1 cellular context compared by ENCODE assay signal in genomic region chr14:31476131-31476917, GRCh38.
TF ChIP-seq lines count a peak whose summit lies in the region.

No MANE protein-coding gene starts in this region.

TF ChIP-seq in HepG2, 621 proteins besides CTCF, POLR2A, EP300 and RAD21 (continued from another document and continues in another):
- TF ChIP-seq ZNF276 (CRISPR knock-in tag; IDR thresholded peaks at IDR 0.05; ENCODE audit: low read depth) (no peak), FOXA1 (IDR thresholded peaks at IDR 0.05) (0 out of 2 replicates have a peak, but pooled peaks have one; percentile 8), FOXA1 (CRISPR knock-in tag; IDR thresholded peaks at IDR 0.05) (no peak), JARID2 (CRISPR knock-in tag; IDR thresholded peaks at IDR 0.05; ENCODE audit: insufficient replicate concordance) (no peak), CCAR2 (optimal IDR thresholded peaks at IDR 0.05; ENCODE audit: low read depth, low read length) (no peak), HNF4G (IDR thresholded peaks at IDR 0.05; ENCODE audit: borderline replicate concordance, low read depth, low read length) (no peak), HNF4G (CRISPR knock-in tag; IDR thresholded peaks at IDR 0.05; ENCODE audit: borderline replicate concordance, low read depth) (no peak), ZBTB21 (CRISPR knock-in tag; IDR thresholded peaks at IDR 0.05) (no peak), RAD51 (IDR thresholded peaks at IDR 0.05; ENCODE audit: borderline replicate concordance) (peak; percentile 26; the same call in 1 of the 2 replicates), NFAT5 (CRISPR knock-in tag; IDR thresholded peaks at IDR 0.05) (no peak), NR2F1 (CRISPR knock-in tag; IDR thresholded peaks at IDR 0.05) (no peak), FOXK2 (IDR thresholded peaks at IDR 0.05) (0 out of 2 replicates have a peak, but pooled peaks have one; percentile 36), NFYC (CRISPR knock-in tag; IDR thresholded peaks at IDR 0.05) (no peak), MAZ (IDR thresholded peaks at IDR 0.05; ENCODE audit: borderline replicate concordance, low read depth, low read length) (no peak), MAZ (CRISPR knock-in tag; IDR thresholded peaks at IDR 0.05; ENCODE audit: low read depth) (no peak), ZNF776 (CRISPR knock-in tag; IDR thresholded peaks at IDR 0.05) (no peak), U2AF1 (optimal IDR thresholded peaks at IDR 0.05; ENCODE audit: low read depth, low read length) (no peak), SOX6 (IDR thresholded peaks at IDR 0.05) (0 out of 2 replicates have a peak, but pooled peaks have one; percentile 26), SOX6 (CRISPR knock-in tag; IDR thresholded peaks at IDR 0.05) (no peak), CREBL2 (CRISPR knock-in tag; IDR thresholded peaks at IDR 0.05; ENCODE audit: borderline replicate concordance) (no peak), ZNF12 (CRISPR knock-in tag; IDR thresholded peaks at IDR 0.05) (no peak), ATF6 (CRISPR knock-in tag; conservative IDR thresholded peaks at IDR 0.05) (no peak), ATF5 (CRISPR knock-in tag; IDR thresholded peaks at IDR 0.05; ENCODE audit: low read depth) (no peak), SAFB2 (CRISPR knock-in tag; IDR thresholded peaks at IDR 0.05; ENCODE audit: borderline replicate concordance, low read depth) (no peak), HDAC2 (CRISPR knock-in tag; IDR thresholded peaks at IDR 0.05) (no peak), PRDM15 (CRISPR knock-in tag; IDR thresholded peaks at IDR 0.05) (no peak), ZNF275 (CRISPR knock-in tag; IDR thresholded peaks at IDR 0.05; ENCODE audit: borderline replicate concordance) (no peak), BHLHE40 (IDR thresholded peaks at IDR 0.05; ENCODE audit: low read length) (no peak), SIN3B (IDR thresholded peaks at IDR 0.05; ENCODE audit: low read length) (no peak), LRRFIP1 (CRISPR knock-in tag; conservative IDR thresholded peaks at IDR 0.05) (no peak), ZNF646 (CRISPR knock-in tag; IDR thresholded peaks at IDR 0.05) (no peak)
